In genomic region chr10:92573798-92574544, GRCh38 we compare ENCODE assay signal across 8 cellular contexts. TPM values are rescaled to one million over a fixed set of nuclear protein-coding genes. Genes with fewer than 3 reads are reported as not detected.
DNase-seq lines count a peak whose midpoint lies in the region; ATAC-seq and TF ChIP-seq lines count a peak whose summit lies in the region.

Gene IDE, minus strand, starts transcription at chr10:92574093. Its CDS starts 74 bp downstream, at chr10:92574019.

- H3K4me1 ChIP-seq in SJCRH30: peaks cover 15% of the 10 kb centered on the region
- peaks cover 29 to 38% of the 10 kb centered on the region in 2 experiments for H3K4me1 ChIP-seq in neutrophil (ENCODE audit: control insufficient read depth in 1 of 2, insufficient read depth in 1 of 2, low read depth in 1 of 2, low read length in 1 of 2)

- H3K27me3 ChIP-seq in SJCRH30 (no peaks in the 10 kb centered on the region), neutrophil (no peaks in the 10 kb centered on the region)

- peak within 1 kb of the TSS; percentile 76 for H3K27ac ChIP-seq in KOPT-K1 (ENCODE audit: low read depth, low read length, poor library complexity, severe bottlenecking)
- H3K27ac ChIP-seq in SJCRH30: peak within 1 kb of the TSS; percentile 94
- peak within 1 kb of the TSS; percentile 75 for H3K27ac ChIP-seq in neutrophil
- peak within 1 kb of the TSS; percentile 82 for H3K27ac ChIP-seq in substantia nigra (ENCODE audit: low read depth, low read length, poor library complexity, severe bottlenecking)

- no peaks in the 10 kb centered on the region for H3K9me3 ChIP-seq in KOPT-K1 (ENCODE audit: insufficient read depth, low read length, poor library complexity, severe bottlenecking)
- no peaks in the 10 kb centered on the region for H3K9me3 ChIP-seq in SJCRH30 (replicated peaks)
- no peaks in the 10 kb centered on the region for H3K9me3 ChIP-seq in neutrophil

- peak; percentile 91 for DNase-seq in EL
- DNase-seq in SJCRH30: peak; percentile 83 to 84
- DNase-seq in activated gamma-delta T cell treated with anti-CD3 and anti-CD28 coated beads, Interleukin-2, amount 50 U/mL, for 16 hours (ENCODE audit: low read depth): peak; percentile 58
- DNase-seq in foreskin melanocyte: peak; percentile 77
- peak in 48 of 49 donors; percentile 17 to 92 (median 75) for DNase-seq in substantia nigra (lab: John Stamatoyannopoulos, UW)

- H3K4me3 ChIP-seq in SJCRH30 (peak within 1 kb of the TSS; percentile 97), neutrophil (ENCODE audit: low read depth in 1 of 2, low read length in 1 of 2) (peak within 1 kb of the TSS; percentile 87 to 95)

- H3K36me3 ChIP-seq in KOPT-K1 (ENCODE audit: insufficient read depth, low read length) (peaks cover 7% of the 10 kb centered on the region), SJCRH30 (peaks cover 5% of the 10 kb centered on the region), neutrophil (no peaks in the 10 kb centered on the region)

- no peak for TF ChIP-seq CTCF in neutrophil (IDR thresholded peaks at IDR 0.05)

- peak; percentile 73 for ATAC-seq in GM21723 (IDR thresholded peaks at IDR 0.05; ENCODE audit: unreplicated experiment)

RNA-seq across cellular contexts. Expression of gene IDE, which starts in this region (rescaled TPM):
- total RNA-seq in SJCRH30 (2014; rRNA removed; shearing (Covaris generic)): 21.5 and 24.8 TPM in 2 replicates

Comparison
In these comparisons a context has a peak if more than half of its experiments do, and no peak if none do; other contexts are left out.
1. Peak in every context shown above with its lines: DNase-seq, ATAC-seq, H3K4me3 ChIP-seq and H3K27ac ChIP-seq.